12 cellular contexts compared by ENCODE assay signal in the genomic region with DNA sequence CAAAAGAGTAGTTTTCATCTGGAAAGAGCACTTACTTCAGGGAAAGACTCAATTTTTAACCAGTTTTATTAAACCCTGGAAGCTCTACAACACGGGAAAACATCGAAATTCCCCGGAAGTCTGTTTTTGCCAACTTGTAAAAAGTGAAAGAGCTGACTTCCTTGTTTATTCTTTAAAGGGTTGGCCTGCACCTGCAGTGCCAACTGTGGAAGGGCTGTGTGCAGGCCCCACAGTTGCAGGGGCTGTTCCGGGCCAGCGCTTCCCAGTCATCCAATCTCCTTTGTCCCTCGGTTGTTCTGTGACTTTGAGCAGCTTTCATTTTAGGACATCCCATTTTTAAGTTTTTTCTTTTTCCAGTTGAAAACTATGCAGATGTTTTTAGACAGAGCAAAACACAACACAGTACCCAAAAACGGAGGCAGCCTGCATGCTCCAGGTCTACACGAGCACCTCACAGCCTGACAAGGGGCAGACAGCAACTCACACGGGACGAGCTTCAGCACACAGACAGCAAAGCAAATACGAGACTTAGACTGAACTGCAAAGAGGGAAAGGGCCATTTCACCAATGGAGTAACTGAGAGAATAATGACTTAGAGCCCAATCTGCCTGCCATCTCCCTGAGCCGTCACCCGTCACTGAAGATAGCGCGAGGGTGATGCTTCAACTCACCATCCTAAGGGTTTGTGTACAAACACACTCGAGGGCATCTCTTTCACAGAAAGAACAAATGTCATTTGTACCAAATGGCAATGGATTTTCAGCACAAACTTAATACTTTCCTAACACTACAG.
DNase-seq lines count a peak whose midpoint lies in the region; ATAC-seq, FAIRE-seq and TF ChIP-seq lines count a peak whose summit lies in the region.
"Had no signal": no experiment of that assay in that cellular context is flagged by ENCODE, and none has a peak within 500 bp of the region (broad histone marks: within the 10 kb centered on the region; RNA-seq: fewer than 3 reads in every experiment).

No MANE protein-coding gene starts in this region.

- POLR2A ChIA-PET in naive thymus-derived CD8-positive, alpha-beta T cell (lab: Charles Lee), result interaction anchor here (1.1 to 1.3 kb wide), 2 partner anchors 11 kb away, joined by 3 to 6 read pairs; no protein-coding TSS in a partner anchor

- peak overlapping the region; percentile 55 for H3K27ac Mint-ChIP-seq in activated naive CD8-positive, alpha-beta T cell treated with anti-CD3 and anti-CD28 coated beads, Interleukin-2, amount 50 U/mL, for 24 hours
- peak overlapping the region; percentile 80 to 95 (median 90) for H3K27ac Mint-ChIP-seq in naive thymus-derived CD8-positive, alpha-beta T cell

- H3K4me1 ChIP-seq in BLaER1 treated with 17β-estradiol and CSF1 and Interleukin-3, amounts not matched to agents 10 nM and 100 nM, result peaks cover 59 to 93% (median 83%) of the 10 kb centered on the region in 10 experiments

- no peak for TF ChIP-seq CTCF in D721Med (IDR thresholded peaks at IDR 0.05; ENCODE audit: insufficient read depth, missing control alignments)

- peaks cover 47 to 100% (median 67%) of the 10 kb centered on the region in 11 experiments for H3K36me3 ChIP-seq in BLaER1 treated with 17β-estradiol and CSF1 and Interleukin-3, amounts not matched to agents 10 nM and 100 nM

- no peaks in the 10 kb centered on the region for H3K27me3 ChIP-seq in BLaER1 treated with 17β-estradiol and CSF1 and Interleukin-3, amounts not matched to agents 10 nM and 100 nM

- no peaks in the 10 kb centered on the region for H3K9me3 Mint-ChIP-seq in activated naive CD8-positive, alpha-beta T cell treated with anti-CD3 and anti-CD28 coated beads, Interleukin-2, amount 50 U/mL, for 24 hours
- H3K9me3 Mint-ChIP-seq in naive thymus-derived CD8-positive, alpha-beta T cell, result no peaks in the 10 kb centered on the region

- no peaks in the 10 kb centered on the region for H3K27me3 Mint-ChIP-seq in activated naive CD8-positive, alpha-beta T cell treated with anti-CD3 and anti-CD28 coated beads, Interleukin-2, amount 50 U/mL, for 24 hours
- H3K27me3 Mint-ChIP-seq in naive thymus-derived CD8-positive, alpha-beta T cell, result no peaks in the 10 kb centered on the region

- peak overlapping the region; percentile 37 for H3K4me3 Mint-ChIP-seq in activated naive CD8-positive, alpha-beta T cell treated with anti-CD3 and anti-CD28 coated beads, Interleukin-2, amount 50 U/mL, for 24 hours
- peak overlapping the region in 5 of 10 donors; percentile 4 to 59 (median 28) for H3K4me3 Mint-ChIP-seq in naive thymus-derived CD8-positive, alpha-beta T cell

- no peaks in the 10 kb centered on the region for H3K9me3 ChIP-seq in BLaER1 treated with 17β-estradiol and CSF1 and Interleukin-3, amounts not matched to agents 10 nM and 100 nM (replicated peaks in 1 of 11)

- H3K4me2 ChIP-seq in BLaER1 treated with 17β-estradiol and CSF1 and Interleukin-3, amounts not matched to agents 10 nM and 100 nM, result peak overlapping the region; percentile 59 to 88 (median 83)

- peak; percentile 60 for ATAC-seq in GM19463 (IDR thresholded peaks at IDR 0.05; ENCODE audit: unreplicated experiment)
- no peak for ATAC-seq in activated naive CD8-positive, alpha-beta T cell treated with anti-CD3 and anti-CD28 coated beads, Interleukin-2, amount 50 U/mL, for 24 hours
- no peak for ATAC-seq in naive thymus-derived CD8-positive, alpha-beta T cell
- no peak for ATAC-seq in GM19324 (IDR thresholded peaks at IDR 0.05; ENCODE audit: low FRiP score, unreplicated experiment)

- peak overlapping the region in 6 of 10 experiments; percentile 20 to 41 (median 23); a peak in 6 of 20 replicates for H3K4me3 ChIP-seq in BLaER1 treated with 17β-estradiol and CSF1 and Interleukin-3, amounts not matched to agents 10 nM and 100 nM

- peaks cover 21% of the 10 kb centered on the region for H3K4me1 Mint-ChIP-seq in activated naive CD8-positive, alpha-beta T cell treated with anti-CD3 and anti-CD28 coated beads, Interleukin-2, amount 50 U/mL, for 24 hours
- H3K4me1 Mint-ChIP-seq in naive thymus-derived CD8-positive, alpha-beta T cell, result peaks cover 9 to 29% (median 25%) of the 10 kb centered on the region in 4 donors

- peak overlapping the region in 9 of 11 experiments; percentile 6 to 74 (median 49); a peak in 14 of 22 replicates for H3K27ac ChIP-seq in BLaER1 treated with 17β-estradiol and CSF1 and Interleukin-3, amounts not matched to agents 10 nM and 100 nM

- no peak for DNase-seq in activated naive CD8-positive, alpha-beta T cell treated with anti-CD3 and anti-CD28 coated beads, Interleukin-2, amount 50 U/mL, for 24 hours
- no peak for DNase-seq in naive thymus-derived CD8-positive, alpha-beta T cell
- DNase-seq in cerebellum (ENCODE audit: low spot score) (no peak), D721Med (ENCODE audit: insufficient read length, low spot score) (no peak), activated gamma-delta T cell treated with Interleukin-2 at 50 U/mL for 16 hours (no peak)
- DNase-seq: activated CD4-positive, CD25-positive, alpha-beta regulatory T cell; DND-41; NCI-H69 had no signal

- H3K9ac ChIP-seq in BLaER1 treated with 17β-estradiol and CSF1 and Interleukin-3, amounts not matched to agents 10 nM and 100 nM, result peak overlapping the region in 8 of 11 experiments; percentile 21 to 67 (median 50); a peak in 14 of 22 replicates

- peaks cover 0 to 99% (median 23%) of the 10 kb centered on the region in 11 experiments; a peak in 17 of 22 replicates for H4K20me1 ChIP-seq in BLaER1 treated with 17β-estradiol and CSF1 and Interleukin-3, amounts not matched to agents 10 nM and 100 nM

- FAIRE-seq in D721Med (lab: Jason Lieb, UNC), result no peak
- FAIRE-seq: islet of Langerhans had no signal

- peaks cover 56% of the 10 kb centered on the region for H3K36me3 Mint-ChIP-seq in activated naive CD8-positive, alpha-beta T cell treated with anti-CD3 and anti-CD28 coated beads, Interleukin-2, amount 50 U/mL, for 24 hours (ENCODE audit: low read depth)
- peaks cover 0 to 91% (median 22%) of the 10 kb centered on the region in 3 donors for H3K36me3 Mint-ChIP-seq in naive thymus-derived CD8-positive, alpha-beta T cell
